ENCODE assay signal across 9 cellular contexts in the genomic region with DNA sequence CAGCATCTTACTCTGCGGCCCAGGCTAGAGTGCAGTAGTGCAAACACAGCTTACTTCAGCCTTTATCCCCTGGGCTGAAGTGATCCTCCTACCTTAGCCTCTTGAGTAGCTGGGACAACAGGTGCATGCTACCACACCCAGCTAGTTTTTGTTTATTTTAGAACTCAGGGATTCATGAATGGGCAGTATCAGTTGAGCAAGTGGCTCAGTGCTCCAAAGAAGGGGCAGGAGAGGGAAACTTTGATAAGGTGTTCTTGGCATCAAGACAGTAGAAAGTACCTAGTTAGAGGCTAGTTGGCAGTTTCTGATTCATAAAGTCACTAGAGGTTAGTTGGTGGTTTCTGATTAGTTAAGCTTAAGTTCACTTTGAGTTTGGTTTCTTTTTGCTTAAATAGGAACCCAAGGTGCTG. TPM values are rescaled to one million over a fixed set of nuclear protein-coding genes. Genes with fewer than 3 reads are reported as not detected.
DNase-seq lines count a peak whose midpoint lies in the region; ATAC-seq and TF ChIP-seq lines count a peak whose summit lies in the region.
"Had no signal": no experiment of that assay in that cellular context is flagged by ENCODE, and none has a peak within 500 bp of the region (broad histone marks: within the 10 kb centered on the region; RNA-seq: fewer than 3 reads in every experiment).

No MANE protein-coding gene starts in this region.

- H3K36me3 ChIP-seq in tibial artery = no peaks in the 10 kb centered on the region

- POLR2A ChIA-PET in activated CD4-positive, alpha-beta memory T cell treated with anti-CD3 and anti-CD28 coated beads, Interleukin-2, amount 10 ng/mL, durations not matched to agents 7 days and 5 days (lab: Charles Lee) = interaction anchor here (1.4 kb wide), 1 partner anchor 18 kb away, joined by 3 read pairs; the partner anchor contains the start of gene TRIM24

- H3K27me3 Mint-ChIP-seq in activated CD4-positive, alpha-beta memory T cell treated with anti-CD3 and anti-CD28 coated beads, Interleukin-2, amount 10 ng/mL, durations not matched to agents 7 days and 5 days = no peaks in the 10 kb centered on the region

- H3K27me3 ChIP-seq in tibial artery = no peaks in the 10 kb centered on the region
- H3K27me3 ChIP-seq: dorsolateral prefrontal cortex had no signal

- DNase-seq in kidney tubule cell (ENCODE audit: low spot score) = peak; percentile 9
- no peak for DNase-seq in activated CD4-positive, alpha-beta memory T cell treated with anti-CD3 and anti-CD28 coated beads, Interleukin-2, amount 10 ng/mL, durations not matched to agents 7 days and 5 days
- DNase-seq in middle frontal gyrus (ENCODE audit: extremely low spot score, low spot score) = no peak
- DNase-seq in midbrain (lab: John Stamatoyannopoulos, UW) = no peak
- no peak for DNase-seq in tibial artery
- DNase-seq: dorsolateral prefrontal cortex had no signal

- H3K27ac ChIP-seq in tibial artery = no peak overlapping the region
- H3K27ac ChIP-seq: dorsolateral prefrontal cortex had no signal

- no peak overlapping the region for H3K27ac Mint-ChIP-seq in activated CD4-positive, alpha-beta memory T cell treated with anti-CD3 and anti-CD28 coated beads, Interleukin-2, amount 10 ng/mL, durations not matched to agents 7 days and 5 days

- intact Hi-C loops in tibial artery (cut with DNase I; ENCODE audit: low total_unique reads) = no loop called here

- H3K4me1 ChIP-seq in tibial artery = peaks cover 0 to 5% (median 2%) of the 10 kb centered on the region in 4 donors

- H3K4me3 Mint-ChIP-seq in activated CD4-positive, alpha-beta memory T cell treated with anti-CD3 and anti-CD28 coated beads, Interleukin-2, amount 10 ng/mL, durations not matched to agents 7 days and 5 days = no peak overlapping the region

- H3K9me3 ChIP-seq in tibial artery = no peaks in the 10 kb centered on the region

- CTCF ChIA-PET in activated CD4-positive, alpha-beta memory T cell treated with anti-CD3 and anti-CD28 coated beads, Interleukin-2, amount 10 ng/mL, durations not matched to agents 7 days and 5 days (lab: Charles Lee) = interaction anchor here (1.2 kb wide), 1 partner anchor 260 kb away, joined by 3 read pairs; no protein-coding TSS in a partner anchor

- peaks cover 31% of the 10 kb centered on the region for H3K4me1 Mint-ChIP-seq in activated CD4-positive, alpha-beta memory T cell treated with anti-CD3 and anti-CD28 coated beads, Interleukin-2, amount 10 ng/mL, durations not matched to agents 7 days and 5 days

- peaks cover 3% of the 10 kb centered on the region for H3K36me3 Mint-ChIP-seq in activated CD4-positive, alpha-beta memory T cell treated with anti-CD3 and anti-CD28 coated beads, Interleukin-2, amount 10 ng/mL, durations not matched to agents 7 days and 5 days (ENCODE audit: low read depth)

- peaks cover 2% of the 10 kb centered on the region for H3K9me3 Mint-ChIP-seq in activated CD4-positive, alpha-beta memory T cell treated with anti-CD3 and anti-CD28 coated beads, Interleukin-2, amount 10 ng/mL, durations not matched to agents 7 days and 5 days

- H3K4me3 ChIP-seq in tibial artery = no peak overlapping the region
- H3K4me3 ChIP-seq: dorsolateral prefrontal cortex had no signal

- peak; percentile 72 for ATAC-seq in GM18502 (IDR thresholded peaks at IDR 0.05; ENCODE audit: poor library complexity, unreplicated experiment)
- peak; percentile 71 for ATAC-seq in GM21515 (IDR thresholded peaks at IDR 0.05; ENCODE audit: unreplicated experiment)
- ATAC-seq in HG03457 (IDR thresholded peaks at IDR 0.05; ENCODE audit: unreplicated experiment) = peak; percentile 79

- TF ChIP-seq CTCF in tibial artery (IDR thresholded peaks at IDR 0.05) = no peak

RNA-seq across cellular contexts. Expression of gene TRIM24, which starts 18.4 kb away (rescaled TPM):
- total RNA-seq in activated CD4-positive, alpha-beta memory T cell treated with anti-CD3 and anti-CD28 coated beads, Interleukin-2, amount 10 ng/mL, durations not matched to agents 7 days and 5 days = 10 to 100 TPM; 17.8 to 19.6 TPM
